13 cellular contexts compared by ENCODE assay signal in genomic region chr10:15099886-15100285, GRCh38. TPM values are rescaled to one million over a fixed set of nuclear protein-coding genes. Genes with fewer than 3 reads are reported as not detected.
A peak's percentile ranks its signal among the peaks of the same experiment; 100 is the strongest.
DNase-seq lines count a peak whose midpoint lies in the region; TF ChIP-seq lines count a peak whose summit lies in the region.
"Had no signal": no experiment of that assay in that cellular context is flagged by ENCODE, and none has a peak within 500 bp of the region (broad histone marks: within the 10 kb centered on the region; RNA-seq: fewer than 3 reads in every experiment).

No MANE protein-coding gene starts in this region.

- CTCF ChIA-PET in activated naive CD4-positive, alpha-beta T cell treated with anti-CD3 and anti-CD28 coated beads for 36 hours (lab: Charles Lee) = interaction anchor here (0.9 to 1.2 kb wide), 3 partner anchors 9 to 197 kb away, joined by 3 to 5 read pairs (median 4); no protein-coding TSS in a partner anchor
- CTCF ChIA-PET in PC-9 (lab: Charles Lee) = interaction anchor here (0.6 kb wide), 1 partner anchor 66 kb away, joined by 9 read pairs; no protein-coding TSS in a partner anchor

- no peaks in the 10 kb centered on the region for H3K27me3 ChIP-seq in PC-9 (ENCODE audit: insufficient read depth, low read depth)
- H3K27me3 ChIP-seq in hepatocyte = no peaks in the 10 kb centered on the region
- H3K27me3 ChIP-seq in transverse colon = no peaks in the 10 kb centered on the region

- TF ChIP-seq EP300 in transverse colon (IDR thresholded peaks at IDR 0.05; ENCODE audit: low read depth) = no peak

- WGBS in hepatocyte (ENCODE audit: low lambda C conversion rate, missing lambda C conversion rate) = 39% methylated on average over 4 of the region's 4 CpGs
- 58% methylated on average over 4 of the region's 4 CpGs; no CpG with 5 or more reads in 1 of the 2 donors for WGBS in transverse colon (ENCODE audit: low coverage in 1 of 2), 2 donors

- peaks cover 36% of the 10 kb centered on the region for H3K4me1 Mint-ChIP-seq in activated naive CD4-positive, alpha-beta T cell treated with anti-CD3 and anti-CD28 coated beads for 36 hours (ENCODE audit: low read depth)

- H3K4me3 ChIP-seq in PC-9 (no peak overlapping the region), hepatocyte (no peak overlapping the region), transverse colon (no peak overlapping the region)

- no peak for DNase-seq in activated naive CD4-positive, alpha-beta T cell treated with anti-CD3 and anti-CD28 coated beads for 36 hours
- no peak for DNase-seq in activated naive CD4-positive, alpha-beta T cell treated with Interleukin-2 at 50 U/mL for 16 hours
- DNase-seq in PC-9 (no peak), hepatocyte (ENCODE audit: low spot score) (no peak), transverse colon (no peak), NCI-H2081 (lab: John Stamatoyannopoulos, UW) (no peak), NCI-H2171 treated with DMSO at 0.1 percent for 48 hours (lab: John Stamatoyannopoulos, UW) (no peak), UCSD-AML1 (lab: John Stamatoyannopoulos, UW; ENCODE audit: unreplicated experiment) (no peak)
- DNase-seq: caudate nucleus; effector memory CD8-positive, alpha-beta T cell; GOT3; SHP77 treated with DMSO at 0.1 percent for 48 hours had no signal

- peak overlapping the region; percentile 46 for H3K27ac Mint-ChIP-seq in activated naive CD4-positive, alpha-beta T cell treated with anti-CD3 and anti-CD28 coated beads for 36 hours

- H3K79me2 ChIP-seq in PC-9 (ENCODE audit: low read depth) = peaks cover 54% of the 10 kb centered on the region
- peaks cover 42% of the 10 kb centered on the region for H3K79me2 ChIP-seq in hepatocyte

- H3K4me1 ChIP-seq in PC-9 (replicated peaks; ENCODE audit: insufficient read depth) = peaks cover 9% of the 10 kb centered on the region
- H3K4me1 ChIP-seq in hepatocyte (ENCODE audit: insufficient read depth) = peaks cover 13% of the 10 kb centered on the region
- H3K4me1 ChIP-seq in transverse colon = peaks cover 17 to 32% (median 26%) of the 10 kb centered on the region in 4 donors

- no peak for TF ChIP-seq CTCF in PC-9 (conservative IDR thresholded peaks at IDR 0.05)
- TF ChIP-seq CTCF in hepatocyte (IDR thresholded peaks at IDR 0.05; ENCODE audit: poor library complexity) = no peak
- no peak for TF ChIP-seq CTCF in transverse colon (IDR thresholded peaks at IDR 0.05)

- BruUV-seq in PC-9 (replicated peaks; lab: Mats Ljungman, UMichigan) = no TSS peak

- H3K27ac ChIP-seq in PC-9 (no peak overlapping the region), hepatocyte (peak overlapping the region; percentile 97), transverse colon (peak overlapping the region in 3 of 4 donors; percentile 32 to 51 (median 39))
- H3K27ac ChIP-seq: parathyroid adenoma had no signal

- H3F3A ChIP-seq in PC-9 (ENCODE audit: insufficient read depth, low read depth) = peaks cover 29% of the 10 kb centered on the region

- H3K4me3 Mint-ChIP-seq in activated naive CD4-positive, alpha-beta T cell treated with anti-CD3 and anti-CD28 coated beads for 36 hours = no peak overlapping the region

- H2AFZ ChIP-seq in PC-9 (no peak overlapping the region), hepatocyte (no peak overlapping the region)
- H2AFZ ChIP-seq: parathyroid adenoma had no signal

- H3K9me3 Mint-ChIP-seq in activated naive CD4-positive, alpha-beta T cell treated with anti-CD3 and anti-CD28 coated beads for 36 hours = no peaks in the 10 kb centered on the region
- H3K9me3 Mint-ChIP-seq: effector memory CD8-positive, alpha-beta T cell had no signal

- POLR2A ChIA-PET in PC-9 (lab: Charles Lee; ENCODE audit: unreplicated experiment) = no interaction called here

- H3K9me3 ChIP-seq in PC-9 (ENCODE audit: insufficient read depth, low read depth) = no peaks in the 10 kb centered on the region
- no peaks in the 10 kb centered on the region for H3K9me3 ChIP-seq in hepatocyte (ENCODE audit: low read depth)
- no peaks in the 10 kb centered on the region for H3K9me3 ChIP-seq in transverse colon

- in situ Hi-C loops in transverse colon (cut with MboI; ENCODE audit: low pct_ligation_motif_present in 1 of 4, low pct_unique_long_range_greater_than_20kb in 1 of 4, low sequenced_read_pairs in 3 of 4) = loop anchor here in 3 of 4 donors (10.0 to 25.0 kb wide), 3 partner anchors 135 to 588 kb away; no protein-coding TSS in a partner anchor

- TF ChIP-seq POLR2A in transverse colon (IDR thresholded peaks at IDR 0.05) = no peak

- intact Hi-C loops in activated naive CD4-positive, alpha-beta T cell treated with anti-CD3 and anti-CD28 coated beads for 36 hours (cut with micrococcal nuclease) = loop anchor here (10.0 kb wide), 2 partner anchors 535 to 915 kb away; no protein-coding TSS in a partner anchor
- intact Hi-C loops in PC-9 (cut with micrococcal nuclease; ENCODE audit: unreplicated experiment) = loop anchor here (5.0 to 10.0 kb wide), 2 partner anchors 263 to 1315 kb away; partner anchors contain the start of genes CDNF, HSPA14 and MSANTD7
- intact Hi-C loops in transverse colon (cut with DNase I; ENCODE audit: low total_unique reads) = no loop called here

- H3K36me3 Mint-ChIP-seq in activated naive CD4-positive, alpha-beta T cell treated with anti-CD3 and anti-CD28 coated beads for 36 hours (ENCODE audit: low read depth) = peaks cover 15% of the 10 kb centered on the region

- no peaks in the 10 kb centered on the region for H3K27me3 Mint-ChIP-seq in activated naive CD4-positive, alpha-beta T cell treated with anti-CD3 and anti-CD28 coated beads for 36 hours (ENCODE audit: low read depth)
- H3K27me3 Mint-ChIP-seq: effector memory CD8-positive, alpha-beta T cell had no signal

- no peaks in the 10 kb centered on the region for H3K9me2 ChIP-seq in PC-9 (ENCODE audit: insufficient read depth)
- no peaks in the 10 kb centered on the region for H3K9me2 ChIP-seq in hepatocyte (replicated peaks; ENCODE audit: insufficient read depth)

- H4K20me1 ChIP-seq in PC-9 (ENCODE audit: insufficient read depth) (peaks cover 53% of the 10 kb centered on the region), hepatocyte (ENCODE audit: insufficient read depth, poor library complexity, severe bottlenecking) (no peaks in the 10 kb centered on the region)

- peak overlapping the region; percentile 99; the same call in 1 of the 2 replicates for H3K4me2 ChIP-seq in PC-9
- peak overlapping the region; percentile 88 for H3K4me2 ChIP-seq in hepatocyte

- H3K36me3 ChIP-seq in PC-9 (ENCODE audit: low read depth) (peaks cover 12% of the 10 kb centered on the region), hepatocyte (replicated peaks; ENCODE audit: insufficient read depth, low read depth) (no peaks in the 10 kb centered on the region), transverse colon (peaks cover 0 to 22% (median 9%) of the 10 kb centered on the region in 4 donors)

RNA-seq across cellular contexts. Expression of gene RPP38, which starts 2.7 kb away (rescaled TPM):
- 10 to 100 TPM; 15.6 to 16.3 TPM for total RNA-seq in activated naive CD4-positive, alpha-beta T cell treated with anti-CD3 and anti-CD28 coated beads for 36 hours
- total RNA-seq in PC-9 (2021) (15.9 and 16.9 TPM in 2 replicates), hepatocyte (13.9 and 18.2 TPM in 2 replicates), transverse colon (100 to 1,000 TPM in 1 of 4 donors, 10 to 100 TPM in 2, 1 to 10 TPM in 1; 4.1 to 103 (median 20.9) TPM)
- polyA plus RNA-seq in hepatocyte = 26.4 and 27.3 TPM in 2 replicates

RNA-seq across cellular contexts. Expression of gene ACBD7, which starts 11.3 kb away (rescaled TPM):
- under 1 TPM; 0.72 to 0.94 TPM for total RNA-seq in activated naive CD4-positive, alpha-beta T cell treated with anti-CD3 and anti-CD28 coated beads for 36 hours
- total RNA-seq in PC-9 (2021) (5.9 and 8.2 TPM in 2 replicates), hepatocyte (1.8 and 1.9 TPM in 2 replicates), transverse colon (not detected)
- polyA plus RNA-seq in hepatocyte = 0.36 and 0.38 TPM in 2 replicates

RNA-seq across cellular contexts. Expression of gene OLAH, which starts 56.1 kb away (rescaled TPM):
- total RNA-seq in activated naive CD4-positive, alpha-beta T cell treated with anti-CD3 and anti-CD28 coated beads for 36 hours = under 1 TPM in 1 of 2 experiments, not detected in 1; 0.74 TPM
- total RNA-seq in PC-9 (2021) (not detected in 2 replicates), hepatocyte (not detected in 2 replicates), transverse colon (not detected)
- polyA plus RNA-seq in hepatocyte = not detected in 2 replicates
